ENCODE assay signal across 9 cellular contexts in the genomic region with DNA sequence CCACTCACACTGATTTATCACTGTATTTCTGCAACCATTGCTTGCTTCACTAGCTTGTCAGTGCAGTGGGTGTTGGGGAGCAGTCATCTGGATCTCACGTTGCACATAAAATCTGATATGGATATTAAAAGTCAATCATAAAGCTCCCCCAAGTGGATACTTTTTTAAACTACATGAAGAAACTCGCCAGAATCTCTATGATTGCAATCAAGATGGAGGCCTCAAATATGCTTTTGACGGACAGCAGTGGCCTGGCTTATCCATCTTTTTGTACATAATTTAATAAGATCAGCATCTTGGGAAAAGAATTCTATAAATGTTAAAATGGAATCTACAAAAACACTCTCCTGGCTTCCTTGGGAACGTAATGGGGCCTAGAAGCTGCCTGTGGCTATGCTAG.
DNase-seq lines count a peak whose midpoint lies in the region; ATAC-seq, FAIRE-seq and TF ChIP-seq lines count a peak whose summit lies in the region.
"Had no signal": no experiment of that assay in that cellular context is flagged by ENCODE, and none has a peak within 500 bp of the region (broad histone marks: within the 10 kb centered on the region; RNA-seq: fewer than 3 reads in every experiment).

No MANE protein-coding gene starts in this region.

- no peaks in the 10 kb centered on the region for H3K36me3 ChIP-seq in neuron (ENCODE audit: insufficient read depth, low read length)

- POLR2A ChIA-PET in activated CD4-positive, alpha-beta T cell treated with anti-CD3 and anti-CD28 coated beads, Interleukin-2, amount 10 ng/mL, durations not matched to agents 7 days and 5 days (lab: Charles Lee) = no interaction called here

- TF ChIP-seq CTCF in GM12872 (IDR thresholded peaks at IDR 0.05; ENCODE audit: insufficient read depth, low read depth, low read length) = peak; percentile 30; the same call in 2 of the 3 replicates

- DNase-seq in NCI-H2107 (lab: John Stamatoyannopoulos, UW) (peak; percentile 29), T47D (ENCODE audit: low read depth in 1 of 2, low spot score in 1 of 2) (peak; percentile 37 to 61), cortex of kidney (lab: John Stamatoyannopoulos, UW) (no peak)
- DNase-seq in activated CD4-positive, alpha-beta T cell treated with anti-CD3 and anti-CD28 coated beads, Interleukin-2, amount 10 ng/mL, durations not matched to agents 7 days and 5 days = no peak

- H3K4me1 Mint-ChIP-seq in activated CD4-positive, alpha-beta T cell treated with anti-CD3 and anti-CD28 coated beads, Interleukin-2, amount 10 ng/mL, durations not matched to agents 7 days and 5 days = peaks cover 9% of the 10 kb centered on the region

- H3K9me3 Mint-ChIP-seq in activated CD4-positive, alpha-beta T cell treated with anti-CD3 and anti-CD28 coated beads, Interleukin-2, amount 10 ng/mL, durations not matched to agents 7 days and 5 days = no peaks in the 10 kb centered on the region

- FAIRE-seq in A204.1 (lab: Jason Lieb, UNC) = peak; percentile 40

- H3K27me3 ChIP-seq in neuron (ENCODE audit: insufficient read depth, low read length) = peaks cover 4% of the 10 kb centered on the region

- H3K36me3 Mint-ChIP-seq in activated CD4-positive, alpha-beta T cell treated with anti-CD3 and anti-CD28 coated beads, Interleukin-2, amount 10 ng/mL, durations not matched to agents 7 days and 5 days (ENCODE audit: low read depth) = no peaks in the 10 kb centered on the region
- H3K36me3 Mint-ChIP-seq: activated naive CD8-positive, alpha-beta T cell had no signal

- ATAC-seq in GM18870 (IDR thresholded peaks at IDR 0.05; ENCODE audit: unreplicated experiment) = no peak

- H3K4me3 Mint-ChIP-seq in activated CD4-positive, alpha-beta T cell treated with anti-CD3 and anti-CD28 coated beads, Interleukin-2, amount 10 ng/mL, durations not matched to agents 7 days and 5 days = no peak overlapping the region
- H3K4me3 Mint-ChIP-seq: activated naive CD8-positive, alpha-beta T cell had no signal

- no peaks in the 10 kb centered on the region for H3K4me1 ChIP-seq in neuron (ENCODE audit: insufficient read depth, low read length)

- H3K9me3 ChIP-seq in neuron (ENCODE audit: low read length) = no peaks in the 10 kb centered on the region

- CTCF ChIA-PET in activated CD4-positive, alpha-beta T cell treated with anti-CD3 and anti-CD28 coated beads, Interleukin-2, amount 10 ng/mL, durations not matched to agents 7 days and 5 days (lab: Charles Lee) = interaction anchor here (1.5 to 1.6 kb wide), 2 partner anchors 8 to 14 kb away, joined by 3 to 4 read pairs; no protein-coding TSS in a partner anchor

- H2AFZ ChIP-seq in neuron (ENCODE audit: low read depth, low read length) = peak overlapping the region; percentile 34

- H3K27ac Mint-ChIP-seq in activated CD4-positive, alpha-beta T cell treated with anti-CD3 and anti-CD28 coated beads, Interleukin-2, amount 10 ng/mL, durations not matched to agents 7 days and 5 days = no peak overlapping the region
- H3K27ac Mint-ChIP-seq: activated naive CD8-positive, alpha-beta T cell had no signal

- no peaks in the 10 kb centered on the region for H3K27me3 Mint-ChIP-seq in activated CD4-positive, alpha-beta T cell treated with anti-CD3 and anti-CD28 coated beads, Interleukin-2, amount 10 ng/mL, durations not matched to agents 7 days and 5 days

- in situ Hi-C loops in T47D (cut with HindIII; ENCODE audit: low pct_unique_long_range_greater_than_20kb, low sequenced_read_pairs) = no loop called here

- no peak overlapping the region for H3K4me3 ChIP-seq in neuron (ENCODE audit: low read length)

Comparison
In these comparisons a context has a peak if more than half of its experiments do, and no peak if none do; other contexts are left out.
1. DNase-seq: peak in NCI-H2107 (single experiment) and T47D (2 of 2); none in cortex of kidney (single experiment) and activated CD4-positive, alpha-beta T cell treated with anti-CD3 and anti-CD28 coated beads, Interleukin-2, amount 10 ng/mL, durations not matched to agents 7 days and 5 days (single experiment).